In genomic region chr17:45050680-45051059, GRCh38 we compare ENCODE assay signal across 8 cellular contexts. TPM values are rescaled to one million over a fixed set of nuclear protein-coding genes. Genes with fewer than 3 reads are reported as not detected.
DNase-seq lines count a peak whose midpoint lies in the region; ATAC-seq lines count a peak whose summit lies in the region.

No MANE protein-coding gene starts in this region.

- no peaks in the 10 kb centered on the region for H3K9me3 ChIP-seq in endocrine pancreas (ENCODE audit: control insufficient read depth, low read length)

- H3K4me3 ChIP-seq in endocrine pancreas (ENCODE audit: control insufficient read depth, insufficient read depth, low read length) = peak overlapping the region; percentile 84
- peak overlapping the region; percentile 43 for H3K4me3 ChIP-seq in urinary bladder (ENCODE audit: low read depth, low read length)

- H3K36me3 ChIP-seq in endocrine pancreas (ENCODE audit: control insufficient read depth, insufficient read depth, low read length) = no peaks in the 10 kb centered on the region
- no peaks in the 10 kb centered on the region for H3K36me3 ChIP-seq in urinary bladder (ENCODE audit: insufficient read depth)

- peak overlapping the region; percentile 81 for H3K9ac ChIP-seq in endocrine pancreas (ENCODE audit: control insufficient read depth, insufficient read depth, low read length)

- no peaks in the 10 kb centered on the region for H3K27me3 ChIP-seq in endocrine pancreas (ENCODE audit: control insufficient read depth, insufficient read depth, low read length)

- H3K36me3 Mint-ChIP-seq in natural killer cell treated with Interleukin-12 subunit alpha and Interleukin-12 subunit beta and Interleukin-15 and Interleukin-18, amount 100 ng/mL, for 72 hours = no peaks in the 10 kb centered on the region

- peak; percentile 37 for DNase-seq in EH (ENCODE audit: low read depth)
- peak; percentile 18 for DNase-seq in activated CD4-positive, alpha-beta T cell treated with anti-CD3 and anti-CD28 coated beads, Interleukin-2, amount 50 U/mL, for 1 hour
- DNase-seq in natural killer cell treated with Interleukin-12 subunit alpha and Interleukin-12 subunit beta and Interleukin-15 and Interleukin-18, amount 100 ng/mL, for 72 hours (ENCODE audit: low spot score) = peak; percentile 63

- no peaks in the 10 kb centered on the region for H3K9me3 Mint-ChIP-seq in natural killer cell treated with Interleukin-12 subunit alpha and Interleukin-12 subunit beta and Interleukin-15 and Interleukin-18, amount 100 ng/mL, for 72 hours

- H3K27ac ChIP-seq in urinary bladder (ENCODE audit: low read depth) = peak overlapping the region; percentile 92

- H3K27me3 Mint-ChIP-seq in natural killer cell treated with Interleukin-12 subunit alpha and Interleukin-12 subunit beta and Interleukin-15 and Interleukin-18, amount 100 ng/mL, for 72 hours = no peaks in the 10 kb centered on the region

- WGBS in urinary bladder = 1% methylated on average over 12 of the region's 12 CpGs

- ATAC-seq in HG03432 (IDR thresholded peaks at IDR 0.05; ENCODE audit: unreplicated experiment) (peak; percentile 13), HG02884 (IDR thresholded peaks at IDR 0.05; ENCODE audit: unreplicated experiment) (no peak), HG02623 (IDR thresholded peaks at IDR 0.05; ENCODE audit: unreplicated experiment) (no peak)
- ATAC-seq in natural killer cell treated with Interleukin-12 subunit alpha and Interleukin-12 subunit beta and Interleukin-15 and Interleukin-18, amount 100 ng/mL, for 72 hours = no peak

- no peaks in the 10 kb centered on the region for H3K4me1 ChIP-seq in endocrine pancreas (ENCODE audit: control insufficient read depth, insufficient read depth, low read length)
- H3K4me1 ChIP-seq in urinary bladder (ENCODE audit: insufficient read depth) = peaks cover 2% of the 10 kb centered on the region

- peak overlapping the region; percentile 88 to 99 for H3K27ac Mint-ChIP-seq in natural killer cell treated with Interleukin-12 subunit alpha and Interleukin-12 subunit beta and Interleukin-15 and Interleukin-18, amount 100 ng/mL, for 72 hours

- H3K4me3 Mint-ChIP-seq in natural killer cell treated with Interleukin-12 subunit alpha and Interleukin-12 subunit beta and Interleukin-15 and Interleukin-18, amount 100 ng/mL, for 72 hours = peak overlapping the region; percentile 92

- H3K4me1 Mint-ChIP-seq in natural killer cell treated with Interleukin-12 subunit alpha and Interleukin-12 subunit beta and Interleukin-15 and Interleukin-18, amount 100 ng/mL, for 72 hours (ENCODE audit: low read depth in 2 of 2) = peaks cover 15 to 19% of the 10 kb centered on the region in 2 donors

RNA-seq across cellular contexts. Expression of gene DCAKD, which starts 0.8 kb away (rescaled TPM):
- 10 to 100 TPM; 17.9 to 36.4 TPM for total RNA-seq in natural killer cell treated with Interleukin-12 subunit alpha and Interleukin-12 subunit beta and Interleukin-15 and Interleukin-18, amount 100 ng/mL, for 72 hours
- total RNA-seq in urinary bladder = 26.5 TPM
- polyA plus RNA-seq in urinary bladder = 39.4 TPM

RNA-seq across cellular contexts. Expression of gene NMT1, which starts 10.4 kb away (rescaled TPM):
- total RNA-seq in natural killer cell treated with Interleukin-12 subunit alpha and Interleukin-12 subunit beta and Interleukin-15 and Interleukin-18, amount 100 ng/mL, for 72 hours = 100 to 1,000 TPM; 147 to 161 TPM
- total RNA-seq in urinary bladder = 31.4 TPM
- 50.1 TPM for polyA plus RNA-seq in urinary bladder
